1 cellular context compared by ENCODE assay signal in genomic region chr2:234995332-234996007, GRCh38.
TF ChIP-seq lines count a peak whose summit lies in the region.

No MANE protein-coding gene starts in this region.

TF ChIP-seq in HepG2, 621 proteins besides CTCF, POLR2A, EP300 and RAD21 (continued from another document and continues in another):
- TF ChIP-seq ZNF280D (CRISPR knock-in tag; IDR thresholded peaks at IDR 0.05) (0 out of 2 replicates have a peak, but pooled peaks have one; percentile 59), SPEN (CRISPR knock-in tag; IDR thresholded peaks at IDR 0.05; ENCODE audit: low read depth) (peak; percentile 24), E2F5 (CRISPR knock-in tag; conservative IDR thresholded peaks at IDR 0.05) (no peak), GATAD1 (CRISPR knock-in tag; IDR thresholded peaks at IDR 0.05) (peak; percentile 57; the same call in 1 of the 2 replicates), TFDP1 (CRISPR knock-in tag; IDR thresholded peaks at IDR 0.05; ENCODE audit: borderline replicate concordance) (peak; percentile 47; the same call in 1 of the 2 replicates), KIAA2018 (CRISPR knock-in tag; IDR thresholded peaks at IDR 0.05; ENCODE audit: borderline replicate concordance) (no peak), AHR (CRISPR knock-in tag; IDR thresholded peaks at IDR 0.05) (no peak; the same call in 1 of the 2 replicates), ZNF607 (CRISPR knock-in tag; IDR thresholded peaks at IDR 0.05; ENCODE audit: borderline replicate concordance) (no peak), ZNF253 (CRISPR knock-in tag; IDR thresholded peaks at IDR 0.05; ENCODE audit: borderline replicate concordance) (peak; percentile 32), ZNF468 (CRISPR knock-in tag; IDR thresholded peaks at IDR 0.05) (no peak), MXI1 (IDR thresholded peaks at IDR 0.05; ENCODE audit: borderline replicate concordance, low read depth, low read length) (peak; percentile 44; the same call in 1 of the 3 replicates), ZNF75D (CRISPR knock-in tag; IDR thresholded peaks at IDR 0.05; ENCODE audit: borderline replicate concordance) (no peak), MED1 (CRISPR knock-in tag; IDR thresholded peaks at IDR 0.05) (peak; percentile 66; the same call in 1 of the 2 replicates), ELF3 (CRISPR knock-in tag; IDR thresholded peaks at IDR 0.05) (peak; percentile 46; the same call in 1 of the 2 replicates), AKAP8 (CRISPR knock-in tag; IDR thresholded peaks at IDR 0.05) (no peak), YEATS2 (CRISPR knock-in tag; IDR thresholded peaks at IDR 0.05; ENCODE audit: borderline replicate concordance) (peak; percentile 52; the same call in 1 of the 2 replicates), ZMYM3 (CRISPR knock-in tag; IDR thresholded peaks at IDR 0.05) (peak; percentile 52; the same call in 1 of the 2 replicates), NAIF1 (CRISPR knock-in tag; IDR thresholded peaks at IDR 0.05; ENCODE audit: borderline replicate concordance) (0 out of 2 replicates have a peak, but pooled peaks have one; percentile 31), MEIS1 (CRISPR knock-in tag; IDR thresholded peaks at IDR 0.05; ENCODE audit: borderline replicate concordance) (peak; percentile 84), DPF2 (CRISPR knock-in tag; IDR thresholded peaks at IDR 0.05; ENCODE audit: borderline replicate concordance, low read depth) (peak; percentile 46; the same call in 1 of the 2 replicates), PATZ1 (CRISPR knock-in tag; IDR thresholded peaks at IDR 0.05) (peak; percentile 95), TFDP2 (CRISPR knock-in tag; IDR thresholded peaks at IDR 0.05) (peak; percentile 75), GABPB1 (CRISPR knock-in tag; IDR thresholded peaks at IDR 0.05) (peak; percentile 36; the same call in 1 of the 2 replicates), ARID5B (CRISPR knock-in tag; IDR thresholded peaks at IDR 0.05) (peak; percentile 90), ZNF350 (CRISPR knock-in tag; IDR thresholded peaks at IDR 0.05; ENCODE audit: borderline replicate concordance, low read depth) (peak; percentile 51; the same call in 1 of the 2 replicates), SOX6 (IDR thresholded peaks at IDR 0.05) (no peak), SOX6 (CRISPR knock-in tag; IDR thresholded peaks at IDR 0.05) (peak; percentile 91), ZNF281 (CRISPR knock-in tag; IDR thresholded peaks at IDR 0.05; ENCODE audit: borderline replicate concordance) (peak; percentile 76), ZNF619 (CRISPR knock-in tag; IDR thresholded peaks at IDR 0.05) (0 out of 2 replicates have a peak, but pooled peaks have one; percentile 4), CREBL2 (CRISPR knock-in tag; IDR thresholded peaks at IDR 0.05; ENCODE audit: borderline replicate concordance) (0 out of 2 replicates have a peak, but pooled peaks have one; percentile 14)
